ENCODE assay signal across 8 cellular contexts in genomic region chr1:150572918-150573647, GRCh38. TPM values are rescaled to one million over a fixed set of nuclear protein-coding genes. Genes with fewer than 3 reads are reported as not detected.
DNase-seq lines count a peak whose midpoint lies in the region; ATAC-seq and TF ChIP-seq lines count a peak whose summit lies in the region.

No MANE protein-coding gene starts in this region.

- no peaks in the 10 kb centered on the region for H3K27me3 ChIP-seq in PC-3 (ENCODE audit: low read length)
- H3K27me3 ChIP-seq in psoas muscle (ENCODE audit: insufficient read depth in 3 of 3, low read length in 2 of 3), result no peaks in the 10 kb centered on the region
- no peaks in the 10 kb centered on the region for H3K27me3 ChIP-seq in HAP-1 (ENCODE audit: low read depth)

- H3K4me1 ChIP-seq in PC-3 (ENCODE audit: insufficient read depth, low read length) (peaks cover 50% of the 10 kb centered on the region), psoas muscle (peaks cover 56% of the 10 kb centered on the region), HAP-1 (peaks cover 22% of the 10 kb centered on the region)

- ATAC-seq in PC-3 (no peak), psoas muscle (no peak), HG03521 (IDR thresholded peaks at IDR 0.05; ENCODE audit: unreplicated experiment) (no peak)

- H3F3A ChIP-seq in PC-3 (ENCODE audit: low read length, unreplicated experiment), result peaks cover 30% of the 10 kb centered on the region

- POLR2A ChIA-PET in PC-3 (lab: Charles Lee; ENCODE audit: unreplicated experiment), result interaction anchor here (0.6 to 1.1 kb wide), 3 partner anchors 10 to 202 kb away, joined by 3 to 10 read pairs (median 5); no protein-coding TSS in a partner anchor

- CTCF ChIA-PET in PC-3 (lab: Charles Lee), result no interaction called here

- no TSS peak for BruUV-seq in PC-3 (replicated peaks; lab: Mats Ljungman, UMichigan)

- H3K27me3 Mint-ChIP-seq in endothelial cell (ENCODE audit: unreplicated experiment), result peaks cover 18% of the 10 kb centered on the region

- no peaks in the 10 kb centered on the region for H3K9me2 ChIP-seq in PC-3 (replicated peaks; ENCODE audit: low read length)

- no peak overlapping the region for H3K4me2 ChIP-seq in PC-3 (ENCODE audit: low read length)

- no peak overlapping the region for H3K4me3 ChIP-seq in PC-3 (ENCODE audit: low read length)
- peak overlapping the region; percentile 92 for H3K4me3 ChIP-seq in psoas muscle
- no peak overlapping the region for H3K4me3 ChIP-seq in HAP-1

- peaks cover 57% of the 10 kb centered on the region for H4K20me1 ChIP-seq in PC-3 (ENCODE audit: low read length)

- H3K36me3 ChIP-seq in PC-3 (ENCODE audit: low read depth, low read length), result peaks cover 59% of the 10 kb centered on the region
- H3K36me3 ChIP-seq in psoas muscle (ENCODE audit: insufficient read depth in 1 of 2, low read depth in 1 of 2), result peaks cover 18 to 70% of the 10 kb centered on the region in 2 donors
- peaks cover 60% of the 10 kb centered on the region for H3K36me3 ChIP-seq in HAP-1 (replicated peaks)

- peaks cover 48% of the 10 kb centered on the region for H3K36me3 Mint-ChIP-seq in endothelial cell (ENCODE audit: low read depth, unreplicated experiment)

- H2AFZ ChIP-seq in PC-3 (ENCODE audit: low read length), result no peak overlapping the region

- intact Hi-C loops in PC-3 (cut with micrococcal nuclease) (no loop called here), psoas muscle (cut with DNase I) (no loop called here)

- in situ Hi-C loops in HAP-1 (cut with MboI; ENCODE audit: low sequenced_read_pairs), result no loop called here

- DNase-seq in ELR (ENCODE audit: low read depth) (peak; percentile 40), PC-3 (no peak), endothelial cell (ENCODE audit: low spot score) (no peak), psoas muscle (no peak), HAP-1 (ENCODE audit: low spot score in 2 of 2) (no peak), LoVo (ENCODE audit: low spot score) (no peak), NCI-H146 treated with DMSO at 0.1 percent for 48 hours (lab: John Stamatoyannopoulos, UW; ENCODE audit: unreplicated experiment) (no peak)

- H3K9me3 ChIP-seq in PC-3 (ENCODE audit: low read length) (no peaks in the 10 kb centered on the region), psoas muscle (no peaks in the 10 kb centered on the region), HAP-1 (no peaks in the 10 kb centered on the region)

- H3K4me3 Mint-ChIP-seq in endothelial cell (ENCODE audit: unreplicated experiment), result no peak overlapping the region

- H3K27ac Mint-ChIP-seq in endothelial cell (ENCODE audit: unreplicated experiment), result peak overlapping the region; percentile 2

- H3K9me3 Mint-ChIP-seq in endothelial cell (ENCODE audit: unreplicated experiment), result no peaks in the 10 kb centered on the region

- 0 out of 2 replicates have a peak overlapping the region, but pooled peaks have one; percentile 0 for H3K27ac ChIP-seq in PC-3 (ENCODE audit: low read length)
- H3K27ac ChIP-seq in psoas muscle, result peak overlapping the region; percentile 100

- no peak for TF ChIP-seq CTCF in PC-3 (conservative IDR thresholded peaks at IDR 0.05; ENCODE audit: low read depth, low read length)
- no peak for TF ChIP-seq CTCF in endothelial cell (IDR thresholded peaks at IDR 0.05; ENCODE audit: unreplicated experiment)
- TF ChIP-seq CTCF in psoas muscle (IDR thresholded peaks at IDR 0.05), result no peak

- H3K4me1 Mint-ChIP-seq in endothelial cell (ENCODE audit: unreplicated experiment), result peaks cover 57% of the 10 kb centered on the region

- peaks cover 80% of the 10 kb centered on the region for H3K79me2 ChIP-seq in PC-3 (ENCODE audit: low read length)

- H3K9ac ChIP-seq in PC-3 (ENCODE audit: low read length), result no peak overlapping the region

- WGBS in psoas muscle, 3 donors, result 25 to 63% (median 32%) methylated on average over 4 of the region's 4 CpGs

RNA-seq across cellular contexts. Expression of gene MCL1, which starts 6.3 kb away (rescaled TPM):
- total RNA-seq in PC-3 (2014; rRNA removed), result 285 and 376 TPM in 2 replicates
- 193 TPM for total RNA-seq in endothelial cell (ENCODE audit: unreplicated experiment)
- total RNA-seq in psoas muscle, result 100 to 1,000 TPM; 101 to 192 (median 129) TPM
- polyA plus RNA-seq in psoas muscle, result 100 to 1,000 TPM in 2 of 3 donors, 10 to 100 TPM in 1; 97.2 to 179 (median 108) TPM

RNA-seq across cellular contexts. Expression of gene ADAMTSL4, which starts 23.9 kb away (rescaled TPM):
- total RNA-seq in PC-3 (2014; rRNA removed) (0.81 and 0.87 TPM in 2 replicates), endothelial cell (ENCODE audit: unreplicated experiment) (0.36 TPM), psoas muscle (100 to 1,000 TPM in 1 of 4 donors, 10 to 100 TPM in 3; 17.1 to 109 (median 31.6) TPM)
- polyA plus RNA-seq in psoas muscle, result 10 to 100 TPM in 2 of 3 donors, 1 to 10 TPM in 1; 7.4 to 32.6 (median 20.4) TPM

RNA-seq across cellular contexts. Expression of gene ENSA, which starts 56.3 kb away (rescaled TPM):
- total RNA-seq in PC-3 (2014; rRNA removed), result 194 and 232 TPM in 2 replicates
- 200 TPM for total RNA-seq in endothelial cell (ENCODE audit: unreplicated experiment)
- 100 to 1,000 TPM; 120 to 196 (median 162) TPM for total RNA-seq in psoas muscle
- 100 to 1,000 TPM in 2 of 3 donors, 10 to 100 TPM in 1; 76.7 to 199 (median 130) TPM for polyA plus RNA-seq in psoas muscle

RNA-seq across cellular contexts. Expression of gene FALEC, which starts 57.5 kb away (rescaled TPM):
- total RNA-seq in PC-3 (2014; rRNA removed), result 0.73 TPM in 1 of 2 replicates, not detected in the other
- 1.2 TPM for total RNA-seq in endothelial cell (ENCODE audit: unreplicated experiment)
- total RNA-seq in psoas muscle, result not detected
- 1 to 10 TPM in 1 of 3 donors, under 1 TPM in 2; 0.38 to 1.2 (median 0.39) TPM for polyA plus RNA-seq in psoas muscle
